In genomic region chr1:59697138-59697811, GRCh38 we compare ENCODE assay signal across 8 cellular contexts.
DNase-seq lines count a peak whose midpoint lies in the region; ATAC-seq and TF ChIP-seq lines count a peak whose summit lies in the region.

No MANE protein-coding gene starts in this region.

- H3K9me3 ChIP-seq in ovary (no peaks in the 10 kb centered on the region), endodermal cell (ENCODE audit: control insufficient read depth, low read length) (no peaks in the 10 kb centered on the region)

- H3K36me3 ChIP-seq in ovary (no peaks in the 10 kb centered on the region), endodermal cell (ENCODE audit: control insufficient read depth, insufficient read depth, low read length) (no peaks in the 10 kb centered on the region)

- no peak overlapping the region for H3K27ac ChIP-seq in ovary
- H3K27ac ChIP-seq in endodermal cell (ENCODE audit: low read depth, low read length): no peak overlapping the region

- WGBS in ovary, 3 donors: 73 to 80% (median 79%) methylated on average over 8 of the region's 8 CpGs
- 75 to 87% methylated on average over 5 to 7 of the region's 8 CpGs for WGBS in endodermal cell (ENCODE audit: insufficient coverage in 1 of 2, insufficient read length in 1 of 2), 2 experiments

- H3K36me3 Mint-ChIP-seq in memory B cell: peaks cover 9% of the 10 kb centered on the region
- H3K36me3 Mint-ChIP-seq in endodermal cell (ENCODE audit: low read depth): no peaks in the 10 kb centered on the region

- peaks cover 30% of the 10 kb centered on the region for H3K4me1 Mint-ChIP-seq in memory B cell
- peaks cover 17% of the 10 kb centered on the region for H3K4me1 Mint-ChIP-seq in endodermal cell

- H3K4me1 ChIP-seq in ovary (ENCODE audit: insufficient read depth) (no peaks in the 10 kb centered on the region), endodermal cell (ENCODE audit: control insufficient read depth, insufficient read depth, low read length) (no peaks in the 10 kb centered on the region)

- TF ChIP-seq CTCF in ovary (IDR thresholded peaks at IDR 0.05) (no peak), endodermal cell (conservative IDR thresholded peaks at IDR 0.05) (no peak)

- ATAC-seq in HG02759 (IDR thresholded peaks at IDR 0.05; ENCODE audit: unreplicated experiment): peak; percentile 74
- ATAC-seq in memory B cell (ENCODE audit: low read depth): no peak
- no peak for ATAC-seq in HG03521 (IDR thresholded peaks at IDR 0.05; ENCODE audit: unreplicated experiment)

- peak overlapping the region; percentile 62 for H3K27ac Mint-ChIP-seq in memory B cell
- H3K27ac Mint-ChIP-seq in endodermal cell: no peak overlapping the region

- DNase-seq in EH (ENCODE audit: low read depth) (peak; percentile 26), SW480 (ENCODE audit: low spot score) (peak; percentile 32), memory B cell (ENCODE audit: low spot score in 2 of 2) (no peak), COLO668 (lab: John Stamatoyannopoulos, UW; ENCODE audit: unreplicated experiment) (no peak), ovary (no peak), endodermal cell (no peak)

- TF ChIP-seq EP300 in ovary (IDR thresholded peaks at IDR 0.05): no peak

- H3K9me3 Mint-ChIP-seq in memory B cell: peaks cover 2% of the 10 kb centered on the region
- H3K9me3 Mint-ChIP-seq in endodermal cell: no peaks in the 10 kb centered on the region

- no peak overlapping the region for H3K4me3 ChIP-seq in ovary
- no peak overlapping the region for H3K4me3 ChIP-seq in endodermal cell (ENCODE audit: low read length)

- no peak for TF ChIP-seq POLR2A in ovary (IDR thresholded peaks at IDR 0.05)

- intact Hi-C loops in ovary (cut with DNase I): loop anchor here in 3 of 4 donors (5.0 to 10.0 kb wide), 4 partner anchors 402 to 952 kb away; partner anchors contain the start of gene FGGY (in 2 of the 3)

- H3K4me3 Mint-ChIP-seq in memory B cell (peak overlapping the region; percentile 88), endodermal cell (no peak overlapping the region)

- H3K9ac ChIP-seq in endodermal cell (ENCODE audit: extremely low read depth, low read length, poor library complexity, severe bottlenecking): no peak overlapping the region

- H3K27me3 ChIP-seq in ovary (no peaks in the 10 kb centered on the region), endodermal cell (ENCODE audit: control insufficient read depth, insufficient read depth, low read length, poor library complexity, severe bottlenecking) (no peaks in the 10 kb centered on the region)

- H3K27me3 Mint-ChIP-seq in memory B cell (no peaks in the 10 kb centered on the region), endodermal cell (ENCODE audit: insufficient read depth) (no peaks in the 10 kb centered on the region)

Comparison
In these comparisons a context has a peak if more than half of its experiments do, and no peak if none do; other contexts are left out.
1. DNase-seq: peak in EH (single experiment) and SW480 (single experiment); none in memory B cell (0 of 2), COLO668 (single experiment), ovary (0 of 5) and endodermal cell (single experiment).